In genomic region chr1:121518726-121519041, GRCh38 we compare ENCODE assay signal across 9 cellular contexts.
DNase-seq lines count a peak whose midpoint lies in the region; ATAC-seq, FAIRE-seq and TF ChIP-seq lines count a peak whose summit lies in the region.
"Had no signal": no experiment of that assay in that cellular context is flagged by ENCODE, and none has a peak within 500 bp of the region (broad histone marks: within the 10 kb centered on the region; RNA-seq: fewer than 3 reads in every experiment).

No MANE protein-coding gene starts in this region.

- TF ChIP-seq EP300 in K562 (IDR thresholded peaks at IDR 0.05; ENCODE audit: low read length), result no peak

- H3K4me2 ChIP-seq in K562 (ENCODE audit: insufficient read depth, low read length), result 0 out of 2 replicates have a peak overlapping the region, but pooled peaks have one; percentile 19

- ATAC-seq in K562, result no peak
- ATAC-seq in lower lobe of right lung, result no peak
- no peak for ATAC-seq in GM21447 (IDR thresholded peaks at IDR 0.05; ENCODE audit: unreplicated experiment)
- no peak for ATAC-seq in GM18502 (IDR thresholded peaks at IDR 0.05; ENCODE audit: poor library complexity, unreplicated experiment)
- ATAC-seq in HG03039 (IDR thresholded peaks at IDR 0.05; ENCODE audit: unreplicated experiment), result no peak

- POLR2A ChIA-PET in K562 (lab: Yijun Ruan, JAX), result no interaction called here

- H3K27ac Mint-ChIP-seq in activated naive CD4-positive, alpha-beta T cell treated with anti-CD3 and anti-CD28 coated beads, Interleukin-2, amount 50 U/mL, for 24 hours, result peak overlapping the region; percentile 84
- H3K27ac Mint-ChIP-seq in type B pancreatic cell, result peak overlapping the region; percentile 37

- H3K27me3 ChIP-seq in K562 (ENCODE audit: control insufficient read depth in 2 of 2, insufficient read depth in 2 of 2, low read length in 2 of 2) (peaks cover 12 to 19% of the 10 kb centered on the region in 2 experiments; a peak in 4 of 5 replicates), lower lobe of right lung (ENCODE audit: low read depth) (peaks cover 16% of the 10 kb centered on the region)

- H3K9ac ChIP-seq in K562 (ENCODE audit: insufficient read depth in 1 of 2, low read depth in 2 of 2, low read length in 2 of 2), result no peak overlapping the region

- no peak for DNase-seq in activated naive CD4-positive, alpha-beta T cell treated with anti-CD3 and anti-CD28 coated beads, Interleukin-2, amount 50 U/mL, for 16 hours
- DNase-seq in K562 (ENCODE audit: extremely low read depth in 1 of 4, low spot score in 3 of 4) (no peak), lower lobe of right lung (no peak), type B pancreatic cell (ENCODE audit: extremely low spot score, unreplicated experiment) (no peak)
- DNase-seq: NCI-H1694 had no signal

- no peak for TF ChIP-seq RAD21 in K562 (CRISPR knock-in tag; conservative IDR thresholded peaks at IDR 0.05 in 1 of 2, IDR thresholded peaks at IDR 0.05 in 1 of 2)

- H3K36me3 ChIP-seq in K562 (ENCODE audit: control insufficient read depth, insufficient read depth, low read length), result no peaks in the 10 kb centered on the region
- no peaks in the 10 kb centered on the region for H3K36me3 ChIP-seq in lower lobe of right lung

- TF ChIP-seq CTCF in K562 (IDR thresholded peaks at IDR 0.05 in 2 of 3, conservative IDR thresholded peaks at IDR 0.05 in 1 of 3; ENCODE audit: insufficient read depth in 2 of 3, low read depth in 1 of 3, low read length in 3 of 3) (no peak), lower lobe of right lung (IDR thresholded peaks at IDR 0.05) (no peak), type B pancreatic cell (conservative IDR thresholded peaks at IDR 0.05) (no peak)

- no peak overlapping the region for H2AFZ ChIP-seq in K562 (ENCODE audit: low read depth, low read length)

- H3K27me3 Mint-ChIP-seq in activated naive CD4-positive, alpha-beta T cell treated with anti-CD3 and anti-CD28 coated beads, Interleukin-2, amount 50 U/mL, for 24 hours, result no peaks in the 10 kb centered on the region
- peaks cover 3% of the 10 kb centered on the region for H3K27me3 Mint-ChIP-seq in type B pancreatic cell

- peak overlapping the region; percentile 93 for H3K4me3 Mint-ChIP-seq in activated naive CD4-positive, alpha-beta T cell treated with anti-CD3 and anti-CD28 coated beads, Interleukin-2, amount 50 U/mL, for 24 hours
- peak overlapping the region; percentile 89 for H3K4me3 Mint-ChIP-seq in type B pancreatic cell

- no peaks in the 10 kb centered on the region for H4K20me1 ChIP-seq in K562 (replicated peaks; ENCODE audit: control insufficient read depth, insufficient read depth, low read length)

- H3K4me1 Mint-ChIP-seq in activated naive CD4-positive, alpha-beta T cell treated with anti-CD3 and anti-CD28 coated beads, Interleukin-2, amount 50 U/mL, for 24 hours, result peaks cover 65% of the 10 kb centered on the region
- no peaks in the 10 kb centered on the region for H3K4me1 Mint-ChIP-seq in type B pancreatic cell (ENCODE audit: unreplicated experiment)

- no peaks in the 10 kb centered on the region for H3K9me3 Mint-ChIP-seq in activated naive CD4-positive, alpha-beta T cell treated with anti-CD3 and anti-CD28 coated beads, Interleukin-2, amount 50 U/mL, for 24 hours
- H3K9me3 Mint-ChIP-seq in type B pancreatic cell, result no peaks in the 10 kb centered on the region

- H3K9me3 ChIP-seq in K562 (replicated peaks; ENCODE audit: control insufficient read depth, insufficient read depth, low read depth, low read length), result no peaks in the 10 kb centered on the region
- no peaks in the 10 kb centered on the region for H3K9me3 ChIP-seq in lower lobe of right lung

- in situ Hi-C loops in K562 (cut with MboI), result no loop called here

- CTCF ChIA-PET in K562 (lab: Yijun Ruan, JAX; ENCODE audit: low intra/inter-chr PET ratio), result no interaction called here

- H3K4me3 ChIP-seq in K562 (no peak overlapping the region), lower lobe of right lung (peak overlapping the region; percentile 53)

- no TSS peak for BruUV-seq in K562 (replicated peaks; lab: Mats Ljungman, UMichigan)

- no peak for FAIRE-seq in K562 (lab: Jason Lieb, UNC)

- 3% methylated on average over 8 of the region's 8 CpGs for WGBS in K562 (ENCODE audit: insufficient coverage, low coverage, missing lambda C conversion rate)

- H3K9me1 ChIP-seq in K562 (ENCODE audit: control insufficient read depth, insufficient read depth, low read length), result no peaks in the 10 kb centered on the region

- peaks cover 1% of the 10 kb centered on the region for H3K36me3 Mint-ChIP-seq in activated naive CD4-positive, alpha-beta T cell treated with anti-CD3 and anti-CD28 coated beads, Interleukin-2, amount 50 U/mL, for 24 hours
- no peaks in the 10 kb centered on the region for H3K36me3 Mint-ChIP-seq in type B pancreatic cell

- H3K79me2 ChIP-seq in K562 (ENCODE audit: control insufficient read depth, insufficient read depth, low read length), result no peaks in the 10 kb centered on the region

- no peak for TF ChIP-seq POLR2A in K562 (conservative IDR thresholded peaks at IDR 0.05)

- H3K27ac ChIP-seq in K562 (ENCODE audit: extremely low read depth, low read depth, low read length), result no peak overlapping the region
- no peak overlapping the region for H3K27ac ChIP-seq in lower lobe of right lung

- H3K4me1 ChIP-seq in K562 (replicated peaks in 1 of 2; ENCODE audit: control insufficient read depth in 2 of 2, insufficient read depth in 2 of 2, low read length in 2 of 2) (peaks cover 0 to 9% of the 10 kb centered on the region in 2 experiments; a peak in 2 of 5 replicates), lower lobe of right lung (peaks cover 7% of the 10 kb centered on the region)

- intact Hi-C loops in K562 (cut with micrococcal nuclease) (no loop called here), lower lobe of right lung (cut with DNase I) (no loop called here)

TF ChIP-seq in K562, 482 proteins besides CTCF, POLR2A, EP300 and RAD21:
- TF ChIP-seq RNF2 (IDR thresholded peaks at IDR 0.05) (peak; percentile 25; the same call in 1 of the 2 replicates), ZNF134 (CRISPR knock-in tag; conservative IDR thresholded peaks at IDR 0.05) (no peak), ZNF431 (CRISPR knock-in tag; IDR thresholded peaks at IDR 0.05) (no peak), SAP30 (IDR thresholded peaks at IDR 0.05; ENCODE audit: borderline replicate concordance, insufficient read depth, low read depth, low read length, poor library complexity, severe bottlenecking) (no peak), CBX8 (IDR thresholded peaks at IDR 0.05; ENCODE audit: borderline replicate concordance, extremely low read depth, low read depth, low read length, poor library complexity, severe bottlenecking) (peak; percentile 60)
